ENCODE assay signal across 9 cellular contexts in genomic region chr10:30058111-30058510, GRCh38. TPM values are rescaled to one million over a fixed set of nuclear protein-coding genes. Genes with fewer than 3 reads are reported as not detected.
A peak's percentile ranks its signal among the peaks of the same experiment; 100 is the strongest.
DNase-seq lines count a peak whose midpoint lies in the region; ATAC-seq lines count a peak whose summit lies in the region.
"Had no signal": no experiment of that assay in that cellular context is flagged by ENCODE, and none has a peak within 500 bp of the region (broad histone marks: within the 10 kb centered on the region; RNA-seq: fewer than 3 reads in every experiment).

No MANE protein-coding gene starts in this region.

- no peaks in the 10 kb centered on the region for H3K27me3 ChIP-seq in GM23248 (replicated peaks; ENCODE audit: insufficient read depth)

- H3K4me3 Mint-ChIP-seq in activated T-helper 1 cell treated with anti-CD3 and anti-CD28 coated beads, Interleukin-12 subunit alpha, Interleukin-12 subunit beta, Interleukin-2, Interleukin-4 antibody, amounts not matched to agents 30 ng/mL and 10 ng/mL and 1 ng/mL, durations not matched to agents 14 hours and 24 hours and 36 hours: peak overlapping the region; percentile 55
- H3K4me3 Mint-ChIP-seq in activated naive CD8-positive, alpha-beta T cell treated with anti-CD3 and anti-CD28 coated beads, Interleukin-2, amount 50 U/mL, for 24 hours: no peak overlapping the region

- WGBS in GM23248 (ENCODE audit: low coverage in 1 of 2, low lambda C conversion rate in 2 of 2, missing lambda C conversion rate in 2 of 2), 2 experiments: 42 to 49% methylated on average over 5 to 10 of the region's 10 CpGs

- intact Hi-C loops in activated T-helper 1 cell treated with anti-CD3 and anti-CD28 coated beads, Interleukin-12 subunit alpha, Interleukin-12 subunit beta, Interleukin-2, Interleukin-4 antibody, amounts not matched to agents 30 ng/mL and 10 ng/mL and 1 ng/mL, durations not matched to agents 14 hours and 24 hours and 36 hours (cut with micrococcal nuclease): loop anchor here (5.0 kb wide), 1 partner anchor 56 kb away; no protein-coding TSS in a partner anchor

- in situ Hi-C loops in GM23248 (cut with MboI): no loop called here

- H3K9ac ChIP-seq in GM23248: peak overlapping the region; percentile 84

- peaks cover 12% of the 10 kb centered on the region for H3K4me1 Mint-ChIP-seq in activated T-helper 1 cell treated with anti-CD3 and anti-CD28 coated beads, Interleukin-12 subunit alpha, Interleukin-12 subunit beta, Interleukin-2, Interleukin-4 antibody, amounts not matched to agents 30 ng/mL and 10 ng/mL and 1 ng/mL, durations not matched to agents 14 hours and 24 hours and 36 hours (ENCODE audit: low read depth)
- peaks cover 7% of the 10 kb centered on the region for H3K4me1 Mint-ChIP-seq in activated naive CD8-positive, alpha-beta T cell treated with anti-CD3 and anti-CD28 coated beads, Interleukin-2, amount 50 U/mL, for 24 hours

- H3K79me2 ChIP-seq in GM23248 (ENCODE audit: insufficient read depth): peaks cover 42% of the 10 kb centered on the region

- H2AFZ ChIP-seq in GM23248: peak overlapping the region; percentile 57

- H3K36me3 Mint-ChIP-seq in activated T-helper 1 cell treated with anti-CD3 and anti-CD28 coated beads, Interleukin-12 subunit alpha, Interleukin-12 subunit beta, Interleukin-2, Interleukin-4 antibody, amounts not matched to agents 30 ng/mL and 10 ng/mL and 1 ng/mL, durations not matched to agents 14 hours and 24 hours and 36 hours (ENCODE audit: low read depth): no peaks in the 10 kb centered on the region
- no peaks in the 10 kb centered on the region for H3K36me3 Mint-ChIP-seq in activated naive CD8-positive, alpha-beta T cell treated with anti-CD3 and anti-CD28 coated beads, Interleukin-2, amount 50 U/mL, for 24 hours (ENCODE audit: low read depth)

- DNase-seq in GM23248 (no peak), skeletal muscle cell (ENCODE audit: low read depth) (no peak), NCI-H1092 (lab: John Stamatoyannopoulos, UW) (no peak)
- no peak for DNase-seq in activated T-helper 1 cell treated with anti-CD3 and anti-CD28 coated beads, Interleukin-12 subunit alpha, Interleukin-12 subunit beta, Interleukin-2, Interleukin-4 antibody, amounts not matched to agents 30 ng/mL and 10 ng/mL and 1 ng/mL, durations not matched to agents 14 hours and 24 hours and 36 hours (ENCODE audit: low spot score)
- no peak for DNase-seq in activated naive CD8-positive, alpha-beta T cell treated with anti-CD3 and anti-CD28 coated beads, Interleukin-2, amount 50 U/mL, for 24 hours
- DNase-seq: stimulated activated naive B cell treated with anti-CD40 and anti-IgM and Interleukin-4, amounts not matched to agents 10 μg/mL and 1 μg/mL and 100 μg/mL, for 72 hours had no signal

- H3K9me3 Mint-ChIP-seq in activated T-helper 1 cell treated with anti-CD3 and anti-CD28 coated beads, Interleukin-12 subunit alpha, Interleukin-12 subunit beta, Interleukin-2, Interleukin-4 antibody, amounts not matched to agents 30 ng/mL and 10 ng/mL and 1 ng/mL, durations not matched to agents 14 hours and 24 hours and 36 hours: no peaks in the 10 kb centered on the region
- H3K9me3 Mint-ChIP-seq in activated naive CD8-positive, alpha-beta T cell treated with anti-CD3 and anti-CD28 coated beads, Interleukin-2, amount 50 U/mL, for 24 hours: no peaks in the 10 kb centered on the region
- H3K9me3 Mint-ChIP-seq: stimulated activated naive B cell treated with anti-CD40 and anti-IgM and Interleukin-4, amounts not matched to agents 10 μg/mL and 1 μg/mL and 100 μg/mL, for 72 hours had no signal

- H3K4me1 ChIP-seq in GM23248 (ENCODE audit: insufficient read depth): peaks cover 67% of the 10 kb centered on the region

- no peaks in the 10 kb centered on the region for H4K20me1 ChIP-seq in GM23248 (ENCODE audit: insufficient read depth)

- H3K27me3 Mint-ChIP-seq in activated T-helper 1 cell treated with anti-CD3 and anti-CD28 coated beads, Interleukin-12 subunit alpha, Interleukin-12 subunit beta, Interleukin-2, Interleukin-4 antibody, amounts not matched to agents 30 ng/mL and 10 ng/mL and 1 ng/mL, durations not matched to agents 14 hours and 24 hours and 36 hours (ENCODE audit: insufficient read depth): peaks cover 67% of the 10 kb centered on the region
- H3K27me3 Mint-ChIP-seq in activated naive CD8-positive, alpha-beta T cell treated with anti-CD3 and anti-CD28 coated beads, Interleukin-2, amount 50 U/mL, for 24 hours: peaks cover 52% of the 10 kb centered on the region

- peak overlapping the region; percentile 88 for H3K4me2 ChIP-seq in GM23248 (ENCODE audit: unreplicated experiment)

- H3K27ac ChIP-seq in GM23248: peak overlapping the region; percentile 56

- no peaks in the 10 kb centered on the region for H3K9me2 ChIP-seq in GM23248 (ENCODE audit: insufficient read depth)

- ATAC-seq in GM18858 (IDR thresholded peaks at IDR 0.05; ENCODE audit: unreplicated experiment) (no peak), GM21619 (IDR thresholded peaks at IDR 0.05; ENCODE audit: unreplicated experiment) (no peak)
- no peak for ATAC-seq in activated naive CD8-positive, alpha-beta T cell treated with anti-CD3 and anti-CD28 coated beads, Interleukin-2, amount 50 U/mL, for 24 hours

- H3K9me3 ChIP-seq in GM23248 (ENCODE audit: low read depth): no peaks in the 10 kb centered on the region

- H3F3A ChIP-seq in GM23248 (ENCODE audit: insufficient read depth): peaks cover 58% of the 10 kb centered on the region

- no peak overlapping the region for H3K27ac Mint-ChIP-seq in activated T-helper 1 cell treated with anti-CD3 and anti-CD28 coated beads, Interleukin-12 subunit alpha, Interleukin-12 subunit beta, Interleukin-2, Interleukin-4 antibody, amounts not matched to agents 30 ng/mL and 10 ng/mL and 1 ng/mL, durations not matched to agents 14 hours and 24 hours and 36 hours
- no peak overlapping the region for H3K27ac Mint-ChIP-seq in activated naive CD8-positive, alpha-beta T cell treated with anti-CD3 and anti-CD28 coated beads, Interleukin-2, amount 50 U/mL, for 24 hours
- H3K27ac Mint-ChIP-seq: stimulated activated naive B cell treated with anti-CD40 and anti-IgM and Interleukin-4, amounts not matched to agents 10 μg/mL and 1 μg/mL and 100 μg/mL, for 72 hours had no signal

- peak overlapping the region; percentile 76 for H3K4me3 ChIP-seq in GM23248
- peak overlapping the region; percentile 43 for H3K4me3 ChIP-seq in iPS-11a (ENCODE audit: low read depth, low read length)
- peak overlapping the region; percentile 80 for H3K4me3 ChIP-seq in skeletal muscle cell (ENCODE audit: low read depth, low read length)

- H3K36me3 ChIP-seq in GM23248 (ENCODE audit: low read depth): no peaks in the 10 kb centered on the region

RNA-seq across cellular contexts. Expression of gene JCAD, which starts 1.3 kb away (rescaled TPM):
- 24.3 and 24.8 TPM in 2 replicates for total RNA-seq in GM23248 (2014; rRNA removed; shearing (Covaris generic))
- 17.1 and 21.1 TPM in 2 replicates for polyA plus RNA-seq in GM23248 (2016; fragmentation: Nextera tagmentation; extraction: Ambion mirVana)
- 0.15 and 0.31 TPM in 2 replicates for total RNA-seq in activated T-helper 1 cell treated with anti-CD3 and anti-CD28 coated beads, Interleukin-12 subunit alpha, Interleukin-12 subunit beta, Interleukin-2, Interleukin-4 antibody, amounts not matched to agents 30 ng/mL and 10 ng/mL and 1 ng/mL, durations not matched to agents 14 hours and 24 hours and 36 hours

Comparison
In these comparisons a context has a peak if more than half of its experiments do, and no peak if none do; other contexts are left out.
1. RNA of gene JCAD, which starts 1.3 kb away (total RNA-seq): 24.3 to 24.8 TPM in GM23248; 0.15 to 0.31 TPM in activated T-helper 1 cell treated with anti-CD3 and anti-CD28 coated beads, Interleukin-12 subunit alpha, Interleukin-12 subunit beta, Interleukin-2, Interleukin-4 antibody, amounts not matched to agents 30 ng/mL and 10 ng/mL and 1 ng/mL, durations not matched to agents 14 hours and 24 hours and 36 hours; every median in the first group is over 10 times any median in the second.
2. Peak in every context shown above with its lines, with median percentiles within 50 percentile points of each other: H3K4me3 ChIP-seq.